18 cellular contexts compared by ENCODE assay signal in genomic region chr6:33875141-33875581, GRCh38.
DNase-seq lines count a peak whose midpoint lies in the region; ATAC-seq and TF ChIP-seq lines count a peak whose summit lies in the region.
"Had no signal": no experiment of that assay in that cellular context is flagged by ENCODE, and none has a peak within 500 bp of the region (broad histone marks: within the 10 kb centered on the region; RNA-seq: fewer than 3 reads in every experiment).

No MANE protein-coding gene starts in this region.

- H3K4me3 ChIP-seq in dorsolateral prefrontal cortex (no peak overlapping the region), neural progenitor cell (no peak overlapping the region), upper lobe of right lung (no peak overlapping the region)
- H3K4me3 ChIP-seq: SJCRH30 had no signal

- no peak overlapping the region for H3K9ac ChIP-seq in neural progenitor cell

- H3K9me3 Mint-ChIP-seq in neural progenitor cell (no peaks in the 10 kb centered on the region), chondrocyte (ENCODE audit: low read depth) (no peaks in the 10 kb centered on the region)

- H3K27ac ChIP-seq in dorsolateral prefrontal cortex: peak overlapping the region in 1 of 59 donors; percentile 40
- no peak overlapping the region for H3K27ac ChIP-seq in neural progenitor cell
- H3K27ac ChIP-seq in upper lobe of right lung: no peak overlapping the region
- H3K27ac ChIP-seq: SJCRH30 had no signal

- peak; percentile 23 for DNase-seq in DMS 273 treated with DMSO at 0.1 percent for 48 hours (lab: John Stamatoyannopoulos, UW)
- peak; percentile 53 to 82 for DNase-seq in NCI-H524 (lab: John Stamatoyannopoulos, UW)
- peak in 6 of 10 donors; percentile 29 to 71 (median 56) for DNase-seq in dorsolateral prefrontal cortex
- no peak for DNase-seq in neural progenitor cell (ENCODE audit: low spot score)
- DNase-seq in GM13977 (ENCODE audit: low spot score): no peak
- no peak for DNase-seq in upper lobe of right lung
- DNase-seq in chondrocyte (ENCODE audit: low spot score): no peak
- DNase-seq: CD8-positive, alpha-beta memory T cell; GF-D8; KBM-7; NCI-H1048; NCI-H1436 treated with DMSO at 0.1 percent for 48 hours; NCI-H2081; NCI-H526; NK-92 treated with Interleukin-12 subunit alpha and Interleukin-12 subunit beta, amount 100 ng/mL, for 24 hours had no signal

- H3K27me3 ChIP-seq in dorsolateral prefrontal cortex: peaks cover 0 to 4% (median 0%) of the 10 kb centered on the region in 45 donors
- H3K27me3 ChIP-seq in neural progenitor cell: no peaks in the 10 kb centered on the region
- H3K27me3 ChIP-seq in upper lobe of right lung: no peaks in the 10 kb centered on the region

- H3K36me3 Mint-ChIP-seq in neural progenitor cell (no peaks in the 10 kb centered on the region), chondrocyte (ENCODE audit: low read depth) (no peaks in the 10 kb centered on the region)
- H3K36me3 Mint-ChIP-seq: CD8-positive, alpha-beta memory T cell had no signal

- H3K27ac Mint-ChIP-seq in neural progenitor cell (peak overlapping the region; percentile 78), chondrocyte (ENCODE audit: unreplicated experiment) (no peak overlapping the region)
- H3K27ac Mint-ChIP-seq: B cell had no signal

- H3K4me1 Mint-ChIP-seq in neural progenitor cell (peaks cover 27% of the 10 kb centered on the region), chondrocyte (ENCODE audit: low read depth) (no peaks in the 10 kb centered on the region)
- H3K4me1 Mint-ChIP-seq: B cell had no signal

- no peaks in the 10 kb centered on the region for H3K9me3 ChIP-seq in neural progenitor cell (ENCODE audit: low read depth)
- no peaks in the 10 kb centered on the region for H3K9me3 ChIP-seq in upper lobe of right lung
- H3K9me3 ChIP-seq: SJCRH30 had no signal

- H3K4me1 ChIP-seq in neural progenitor cell (peaks cover 8% of the 10 kb centered on the region), upper lobe of right lung (no peaks in the 10 kb centered on the region)

- in situ Hi-C loops in GM13977 (cut with MboI; ENCODE audit: low pct_unique_long_range_greater_than_20kb, low sequenced_read_pairs, unreplicated experiment): no loop called here

- peaks cover 1% of the 10 kb centered on the region for H3F3A ChIP-seq in neural progenitor cell (ENCODE audit: low read depth)

- intact Hi-C loops in dorsolateral prefrontal cortex (cut with DNase I): no loop called here
- intact Hi-C loops in upper lobe of right lung (cut with DNase I): no loop called here

- H2AFZ ChIP-seq in neural progenitor cell (replicated peaks): no peak overlapping the region

- no peak overlapping the region for H3K4me2 ChIP-seq in neural progenitor cell

- ATAC-seq in upper lobe of right lung: no peak
- ATAC-seq in activated CD4-positive, CD25-positive, alpha-beta regulatory T cell treated with anti-CD3 and anti-CD28 coated beads, Interleukin-2, amount 50 U/mL, for 24 hours: no peak

- H3K79me2 ChIP-seq in neural progenitor cell (ENCODE audit: low read depth): no peaks in the 10 kb centered on the region

- H4K20me1 ChIP-seq in neural progenitor cell (ENCODE audit: low read depth): no peaks in the 10 kb centered on the region

- H3K27me3 Mint-ChIP-seq in neural progenitor cell (ENCODE audit: insufficient read depth, low read depth): no peaks in the 10 kb centered on the region
- peaks cover 43% of the 10 kb centered on the region for H3K27me3 Mint-ChIP-seq in chondrocyte (ENCODE audit: low read depth)

- TF ChIP-seq CTCF in dorsolateral prefrontal cortex (IDR thresholded peaks at IDR 0.05 in 54 of 56, conservative IDR thresholded peaks at IDR 0.05 in 2 of 56; ENCODE audit: low read depth in 1 of 56, partially characterized antibody in 56 of 56): no peak
- no peak for TF ChIP-seq CTCF in neural progenitor cell (IDR thresholded peaks at IDR 0.05)
- TF ChIP-seq CTCF in GM13977 (IDR thresholded peaks at IDR 0.05; ENCODE audit: extremely low read depth, insufficient read depth, missing control alignments): no peak
- TF ChIP-seq CTCF in upper lobe of right lung (IDR thresholded peaks at IDR 0.05): no peak
- TF ChIP-seq CTCF in chondrocyte (IDR thresholded peaks at IDR 0.05): no peak

- no peak overlapping the region for H3K4me3 Mint-ChIP-seq in neural progenitor cell
- H3K4me3 Mint-ChIP-seq in chondrocyte (ENCODE audit: unreplicated experiment): no peak overlapping the region
- H3K4me3 Mint-ChIP-seq: B cell; CD8-positive, alpha-beta memory T cell had no signal

- H3K36me3 ChIP-seq in neural progenitor cell (no peaks in the 10 kb centered on the region), upper lobe of right lung (no peaks in the 10 kb centered on the region)
- H3K36me3 ChIP-seq: SJCRH30 had no signal

Comparison
In these comparisons a context has a peak if more than half of its experiments do, and no peak if none do; other contexts are left out.
1. DNase-seq: peak in DMS 273 treated with DMSO at 0.1 percent for 48 hours (single experiment), NCI-H524 (2 of 2) and dorsolateral prefrontal cortex (6 of 10); none in neural progenitor cell (single experiment), GM13977 (single experiment), upper lobe of right lung (single experiment) and chondrocyte (single experiment).